8 cellular contexts compared by ENCODE assay signal in the genomic region with DNA sequence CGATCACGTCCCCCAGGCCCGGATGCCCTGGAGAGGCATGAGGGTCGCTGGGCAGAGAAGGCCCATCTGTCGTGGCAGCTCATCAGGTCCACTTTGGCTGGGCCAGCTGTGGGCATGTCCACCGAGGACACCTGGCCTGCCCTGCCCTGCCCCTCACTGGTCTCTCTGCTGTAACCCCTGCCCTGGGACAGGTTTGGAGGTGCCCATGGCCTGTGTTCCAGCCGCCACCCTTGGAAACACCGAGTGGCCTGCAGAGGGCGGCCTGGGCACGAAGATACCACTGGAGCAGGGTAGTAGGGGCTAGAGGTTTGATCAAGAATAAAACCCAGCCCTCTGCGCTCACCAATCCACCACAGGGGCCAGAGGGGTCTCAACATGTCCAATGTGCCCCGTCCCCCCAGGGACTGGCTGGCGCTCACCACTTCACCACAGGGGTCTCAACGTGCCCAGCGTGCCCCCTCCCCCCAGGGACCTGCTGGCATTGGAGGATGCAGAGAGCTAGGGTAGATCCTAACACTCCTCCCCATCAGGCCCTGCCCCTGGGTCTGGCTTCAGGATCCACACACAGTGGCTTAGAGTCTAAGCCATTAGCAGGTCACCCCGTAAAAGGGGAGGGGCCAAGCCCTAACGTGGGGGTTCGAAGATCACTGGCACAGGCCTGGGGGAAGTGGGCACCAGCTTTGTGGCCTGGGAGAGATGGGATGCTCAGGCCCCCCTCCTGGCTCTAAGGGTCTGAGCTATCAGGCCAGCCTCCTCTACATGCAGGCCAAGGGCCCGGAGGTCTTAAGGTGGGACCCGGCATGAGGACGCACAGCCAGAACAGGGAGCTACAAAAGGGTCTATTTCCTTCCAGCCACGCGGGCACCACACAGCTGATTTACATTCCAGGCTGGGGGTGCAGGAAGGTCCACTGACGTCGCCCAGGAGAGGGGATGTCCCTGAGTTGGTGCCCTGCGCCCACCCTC. TPM values are rescaled to one million over a fixed set of nuclear protein-coding genes. Genes with fewer than 3 reads are reported as not detected.
DNase-seq lines count a peak whose midpoint lies in the region; TF ChIP-seq lines count a peak whose summit lies in the region.

No MANE protein-coding gene starts in this region.

- peak; percentile 83 for TF ChIP-seq CTCF in GM10266 (IDR thresholded peaks at IDR 0.05; ENCODE audit: control insufficient read depth, insufficient read depth, low read depth, missing control alignments)

- DNase-seq in GM10266 (ENCODE audit: extremely low spot score) (peak; percentile 82), NAMALWA (ENCODE audit: low spot score) (peak; percentile 80), ecto neural progenitor cell (ENCODE audit: low spot score) (peak; percentile 81), medulla oblongata (ENCODE audit: extremely low spot score) (peak; percentile 63), A172 (ENCODE audit: low spot score) (no peak), NCI-H2107 treated with DMSO at 0.1 percent for 48 hours (lab: John Stamatoyannopoulos, UW; ENCODE audit: unreplicated experiment) (no peak)
- DNase-seq in activated CD4-positive, alpha-beta T cell treated with anti-CD3 and anti-CD28 coated beads, Interleukin-2, amount 50 U/mL, for 1 hour = peak; percentile 71
- DNase-seq in stimulated activated CD8-positive, alpha-beta memory T cell treated with anti-CD3 and anti-CD28 coated beads, Interleukin-7, amount 100 ng/mL, for 1 hour (ENCODE audit: low read depth in 2 of 2) = peak; percentile 39 to 54

RNA-seq across cellular contexts. Expression of a gene that starts 1.3 kb away (rescaled TPM):
- 11.4 and 12.6 TPM in 2 replicates for total RNA-seq in A172 (2014; rRNA removed; shearing (Covaris generic))

RNA-seq across cellular contexts. Expression of a gene that starts 7.5 kb away (rescaled TPM):
- 8.9 and 10.6 TPM in 2 replicates for total RNA-seq in A172 (2014; rRNA removed; shearing (Covaris generic))

RNA-seq across cellular contexts. Expression of a gene that starts 9.1 kb away (rescaled TPM):
- 31.4 and 32.2 TPM in 2 replicates for total RNA-seq in A172 (2014; rRNA removed; shearing (Covaris generic))

RNA-seq across cellular contexts. Expression of a gene that starts 17.8 kb away (rescaled TPM):
- total RNA-seq in A172 (2014; rRNA removed; shearing (Covaris generic)) = 13.4 and 15.4 TPM in 2 replicates

RNA-seq across cellular contexts. Expression of a gene that starts 51.6 kb away (rescaled TPM):
- total RNA-seq in A172 (2014; rRNA removed; shearing (Covaris generic)) = 8.0 and 9.5 TPM in 2 replicates

Comparison
In these comparisons a context has a peak if more than half of its experiments do, and no peak if none do; other contexts are left out.
1. DNase-seq: peak in GM10266 (single experiment), NAMALWA (single experiment), activated CD4-positive, alpha-beta T cell treated with anti-CD3 and anti-CD28 coated beads, Interleukin-2, amount 50 U/mL, for 1 hour (single experiment), ecto neural progenitor cell (single experiment), medulla oblongata (single experiment) and stimulated activated CD8-positive, alpha-beta memory T cell treated with anti-CD3 and anti-CD28 coated beads, Interleukin-7, amount 100 ng/mL, for 1 hour (2 of 2); none in A172 (single experiment) and NCI-H2107 treated with DMSO at 0.1 percent for 48 hours (single experiment).